ENCODE assay signal across 2 cellular contexts in genomic region chr10:29788113-29788512, GRCh38.
TF ChIP-seq lines count a peak whose summit lies in the region.

No MANE protein-coding gene starts in this region.

TF ChIP-seq in SK-N-SH, 30 proteins besides CTCF, POLR2A, EP300 and RAD21:
- TF ChIP-seq, protein P1, sequence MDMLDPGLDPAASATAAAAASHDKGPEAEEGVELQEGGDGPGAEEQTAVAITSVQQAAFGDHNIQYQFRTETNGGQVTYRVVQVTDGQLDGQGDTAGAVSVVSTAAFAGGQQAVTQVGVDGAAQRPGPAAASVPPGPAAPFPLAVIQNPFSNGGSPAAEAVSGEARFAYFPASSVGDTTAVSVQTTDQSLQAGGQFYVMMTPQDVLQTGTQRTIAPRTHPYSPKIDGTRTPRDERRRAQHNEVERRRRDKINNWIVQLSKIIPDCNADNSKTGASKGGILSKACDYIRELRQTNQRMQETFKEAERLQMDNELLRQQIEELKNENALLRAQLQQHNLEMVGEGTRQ (IDR thresholded peaks at IDR 0.05; ENCODE audit: borderline replicate concordance, low read depth, low read length): no peak
- TF ChIP-seq, protein P2, sequence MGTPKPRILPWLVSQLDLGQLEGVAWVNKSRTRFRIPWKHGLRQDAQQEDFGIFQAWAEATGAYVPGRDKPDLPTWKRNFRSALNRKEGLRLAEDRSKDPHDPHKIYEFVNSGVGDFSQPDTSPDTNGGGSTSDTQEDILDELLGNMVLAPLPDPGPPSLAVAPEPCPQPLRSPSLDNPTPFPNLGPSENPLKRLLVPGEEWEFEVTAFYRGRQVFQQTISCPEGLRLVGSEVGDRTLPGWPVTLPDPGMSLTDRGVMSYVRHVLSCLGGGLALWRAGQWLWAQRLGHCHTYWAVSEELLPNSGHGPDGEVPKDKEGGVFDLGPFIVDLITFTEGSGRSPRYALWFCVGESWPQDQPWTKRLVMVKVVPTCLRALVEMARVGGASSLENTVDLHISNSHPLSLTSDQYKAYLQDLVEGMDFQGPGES (IDR thresholded peaks at IDR 0.05; ENCODE audit: low read depth, low read length): no peak
- TF ChIP-seq MXI1 (IDR thresholded peaks at IDR 0.05; ENCODE audit: low read depth, low read length) (no peak), YY1 (IDR thresholded peaks at IDR 0.05; ENCODE audit: low read depth) (no peak), TCF12 (IDR thresholded peaks at IDR 0.05) (no peak), REST (IDR thresholded peaks at IDR 0.05; ENCODE audit: low read depth, low read length) (no peak), CHD2 (IDR thresholded peaks at IDR 0.05; ENCODE audit: low read length, partially characterized antibody) (no peak), GATA2 (CRISPR knock-in tag; IDR thresholded peaks at IDR 0.05) (no peak), RFX5 (IDR thresholded peaks at IDR 0.05; ENCODE audit: low read length) (no peak), EZH2phosphoT487 (IDR thresholded peaks at IDR 0.05; ENCODE audit: borderline replicate concordance, low read depth) (no peak), RCOR1 (IDR thresholded peaks at IDR 0.05; ENCODE audit: low read length) (no peak), MEF2A (IDR thresholded peaks at IDR 0.05; ENCODE audit: borderline replicate concordance, low read depth) (no peak), MAX (IDR thresholded peaks at IDR 0.05; ENCODE audit: low read depth) (no peak), NRF1 (IDR thresholded peaks at IDR 0.05; ENCODE audit: low read depth, low read length) (no peak)
- TF ChIP-seq, protein P3, sequence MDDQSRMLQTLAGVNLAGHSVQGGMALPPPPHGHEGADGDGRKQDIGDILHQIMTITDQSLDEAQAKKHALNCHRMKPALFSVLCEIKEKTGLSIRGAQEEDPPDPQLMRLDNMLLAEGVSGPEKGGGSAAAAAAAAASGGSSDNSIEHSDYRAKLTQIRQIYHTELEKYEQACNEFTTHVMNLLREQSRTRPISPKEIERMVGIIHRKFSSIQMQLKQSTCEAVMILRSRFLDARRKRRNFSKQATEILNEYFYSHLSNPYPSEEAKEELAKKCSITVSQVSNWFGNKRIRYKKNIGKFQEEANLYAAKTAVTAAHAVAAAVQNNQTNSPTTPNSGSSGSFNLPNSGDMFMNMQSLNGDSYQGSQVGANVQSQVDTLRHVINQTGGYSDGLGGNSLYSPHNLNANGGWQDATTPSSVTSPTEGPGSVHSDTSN (IDR thresholded peaks at IDR 0.05): no peak
- TF ChIP-seq, protein P4, sequence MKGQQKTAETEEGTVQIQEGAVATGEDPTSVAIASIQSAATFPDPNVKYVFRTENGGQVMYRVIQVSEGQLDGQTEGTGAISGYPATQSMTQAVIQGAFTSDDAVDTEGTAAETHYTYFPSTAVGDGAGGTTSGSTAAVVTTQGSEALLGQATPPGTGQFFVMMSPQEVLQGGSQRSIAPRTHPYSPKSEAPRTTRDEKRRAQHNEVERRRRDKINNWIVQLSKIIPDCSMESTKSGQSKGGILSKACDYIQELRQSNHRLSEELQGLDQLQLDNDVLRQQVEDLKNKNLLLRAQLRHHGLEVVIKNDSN (IDR thresholded peaks at IDR 0.05; ENCODE audit: borderline replicate concordance, low read depth): no peak

TF ChIP-seq in IMR-90, 13 proteins besides CTCF, POLR2A, EP300 and RAD21 (continued from another document):
- TF ChIP-seq, protein P5, sequence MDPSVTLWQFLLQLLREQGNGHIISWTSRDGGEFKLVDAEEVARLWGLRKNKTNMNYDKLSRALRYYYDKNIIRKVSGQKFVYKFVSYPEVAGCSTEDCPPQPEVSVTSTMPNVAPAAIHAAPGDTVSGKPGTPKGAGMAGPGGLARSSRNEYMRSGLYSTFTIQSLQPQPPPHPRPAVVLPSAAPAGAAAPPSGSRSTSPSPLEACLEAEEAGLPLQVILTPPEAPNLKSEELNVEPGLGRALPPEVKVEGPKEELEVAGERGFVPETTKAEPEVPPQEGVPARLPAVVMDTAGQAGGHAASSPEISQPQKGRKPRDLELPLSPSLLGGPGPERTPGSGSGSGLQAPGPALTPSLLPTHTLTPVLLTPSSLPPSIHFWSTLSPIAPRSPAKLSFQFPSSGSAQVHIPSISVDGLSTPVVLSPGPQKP (IDR thresholded peaks at IDR 0.05; ENCODE audit: borderline replicate concordance, low read depth, low read length): no peak
- TF ChIP-seq BHLHE40 (IDR thresholded peaks at IDR 0.05; ENCODE audit: low read depth, low read length): no peak
- no peak for TF ChIP-seq CHD1 (IDR thresholded peaks at IDR 0.05; ENCODE audit: low read depth, low read length)
- TF ChIP-seq FOS (IDR thresholded peaks at IDR 0.05; ENCODE audit: low read depth, low read length): no peak
- no peak for TF ChIP-seq CEBPB (IDR thresholded peaks at IDR 0.05; ENCODE audit: low read depth, low read length)
- no peak for TF ChIP-seq MAFK (IDR thresholded peaks at IDR 0.05; ENCODE audit: low read depth, low read length)
- TF ChIP-seq SMC3 (IDR thresholded peaks at IDR 0.05; ENCODE audit: low read depth, low read length): no peak
- TF ChIP-seq RCOR1 (IDR thresholded peaks at IDR 0.05; ENCODE audit: insufficient replicate concordance, low read length): no peak
- TF ChIP-seq, protein P1 (IDR thresholded peaks at IDR 0.05; ENCODE audit: low read depth, low read length): no peak
- TF ChIP-seq MXI1 (IDR thresholded peaks at IDR 0.05; ENCODE audit: borderline replicate concordance, low read depth, low read length): no peak
